Comparison of ENCODE assay signal across 32 cellular contexts in genomic region chr5:103010120-103010666, GRCh38.
DNase-seq lines count a peak whose midpoint lies in the region; ATAC-seq and TF ChIP-seq lines count a peak whose summit lies in the region.
"Had no signal": no experiment of that assay in that cellular context is flagged by ENCODE, and none has a peak within 500 bp of the region (broad histone marks: within the 10 kb centered on the region; RNA-seq: fewer than 3 reads in every experiment).

No MANE protein-coding gene starts in this region.

- H3K4me3 ChIP-seq in hepatocyte: no peak overlapping the region
- H3K4me3 ChIP-seq: heart right ventricle, lower lobe of right lung, uterus had no signal

- H3K27me3 ChIP-seq in hepatocyte: no peaks in the 10 kb centered on the region
- H3K27me3 ChIP-seq: foreskin keratinocyte, heart right ventricle, uterus had no signal

- 63% methylated on average over 2 of the region's 2 CpGs for WGBS in hepatocyte (ENCODE audit: low lambda C conversion rate, missing lambda C conversion rate)

- H3K9me2 ChIP-seq in hepatocyte (replicated peaks; ENCODE audit: insufficient read depth): no peaks in the 10 kb centered on the region

- H3K4me1 ChIP-seq in hepatocyte (ENCODE audit: insufficient read depth): no peaks in the 10 kb centered on the region
- H3K4me1 ChIP-seq: foreskin keratinocyte, heart right ventricle, uterus had no signal

- peak; percentile 41 for DNase-seq in Ammon's horn (ENCODE audit: low spot score)
- peak; percentile 10 for DNase-seq in hepatocyte (ENCODE audit: low spot score)
- DNase-seq in activated CD4-positive, alpha-beta T cell treated with anti-CD3 and anti-CD28 coated beads, Interleukin-2, amount 50 U/mL, for 48 hours: no peak
- no peak for DNase-seq in NCI-H510A (lab: John Stamatoyannopoulos, UW)
- no peak for DNase-seq in head of caudate nucleus
- DNase-seq in putamen (ENCODE audit: low spot score): no peak
- DNase-seq: 8988T; activated B cell treated with CpG ODN at 0.5 μM for 24 hours; activated CD4-positive, alpha-beta T cell treated with anti-CD3 and anti-CD28 coated beads, Interleukin-2, amount 10 ng/mL, durations not matched to agents 7 days and 5 days; activated gamma-delta T cell; activated T-cell treated with anti-CD3 and anti-CD28 coated beads, Interleukin-2, amount 50 U/mL, for 4 hours; Calu3; caudate nucleus; DMS79 treated with DMSO at 0.1 percent for 48 hours; erythroblast; foreskin keratinocyte; GDM1; HCEC 1CT; heart right ventricle; KBM-7; kidney glomerular epithelial cell; lower lobe of right lung; natural killer cell; NCI-H1105; NCI-H187; NCI-H2171; occipital lobe; stimulated activated CD4-positive, alpha-beta T cell treated with anti-CD3 and anti-CD28 coated beads, Interleukin-15, amount 100 ng/mL, for 24 hours; stimulated activated CD4-positive, alpha-beta T cell treated with anti-CD3 and anti-CD28 coated beads, Interleukin-4, amount 100 ng/mL, for 4 hours; uterus had no signal

- ATAC-seq in GM21529 (IDR thresholded peaks at IDR 0.05; ENCODE audit: unreplicated experiment) (peak; percentile 52), HG03520 (IDR thresholded peaks at IDR 0.05; ENCODE audit: unreplicated experiment) (peak; percentile 82)
- ATAC-seq: activated T-cell treated with anti-CD3 and anti-CD28 coated beads, Interleukin-2, amount 50 U/mL, for 4 hours; foreskin keratinocyte; heart right ventricle; natural killer cell had no signal

- TF ChIP-seq CTCF in hepatocyte (IDR thresholded peaks at IDR 0.05; ENCODE audit: poor library complexity): no peak

- H3K4me2 ChIP-seq in hepatocyte: no peak overlapping the region

- H4K20me1 ChIP-seq in hepatocyte (ENCODE audit: insufficient read depth, poor library complexity, severe bottlenecking): no peaks in the 10 kb centered on the region

- H3K79me2 ChIP-seq in hepatocyte: no peaks in the 10 kb centered on the region

- no peak overlapping the region for H2AFZ ChIP-seq in hepatocyte

- intact Hi-C loops in head of caudate nucleus (cut with DNase I): no loop called here

- no peaks in the 10 kb centered on the region for H3K9me3 ChIP-seq in hepatocyte (ENCODE audit: low read depth)

- no peaks in the 10 kb centered on the region for H3K36me3 ChIP-seq in hepatocyte (replicated peaks; ENCODE audit: insufficient read depth, low read depth)
- H3K36me3 ChIP-seq: uterus had no signal

- H3K27ac ChIP-seq in hepatocyte: no peak overlapping the region
- H3K27ac ChIP-seq: foreskin keratinocyte, heart right ventricle, lower lobe of right lung, uterus had no signal

Comparison
In these comparisons a context has a peak if more than half of its experiments do, and no peak if none do; other contexts are left out.
1. DNase-seq: peak in Ammon's horn (single experiment) and hepatocyte (single experiment); none in activated CD4-positive, alpha-beta T cell treated with anti-CD3 and anti-CD28 coated beads, Interleukin-2, amount 50 U/mL, for 48 hours (0 of 2), NCI-H510A (single experiment), head of caudate nucleus (0 of 42) and putamen (single experiment).